Comparison of ENCODE assay signal across 1 cellular context in genomic region chr16:69632836-69633235, GRCh38.
A peak's percentile ranks its signal among the peaks of the same experiment; 100 is the strongest.
TF ChIP-seq lines count a peak whose summit lies in the region.

No MANE protein-coding gene starts in this region.

TF ChIP-seq in IMR-90, 13 proteins besides CTCF, POLR2A, EP300 and RAD21 (continued from another document):
- TF ChIP-seq MAFK (IDR thresholded peaks at IDR 0.05; ENCODE audit: low read depth, low read length) (peak; percentile 50), SMC3 (IDR thresholded peaks at IDR 0.05; ENCODE audit: low read depth, low read length) (no peak)
TF ChIP-seq in IMR-90: peak in this region for 1.
